Comparison of ENCODE assay signal across 15 cellular contexts in genomic region chr10:3249292-3249889, GRCh38.
A peak's percentile ranks its signal among the peaks of the same experiment; 100 is the strongest.
DNase-seq lines count a peak whose midpoint lies in the region; ATAC-seq and TF ChIP-seq lines count a peak whose summit lies in the region.
"Had no signal": no experiment of that assay in that cellular context is flagged by ENCODE, and none has a peak within 500 bp of the region (broad histone marks: within the 10 kb centered on the region; RNA-seq: fewer than 3 reads in every experiment).

No MANE protein-coding gene starts in this region.

- H3K27me3 Mint-ChIP-seq in endodermal cell (ENCODE audit: insufficient read depth): peaks cover 3% of the 10 kb centered on the region
- H3K27me3 Mint-ChIP-seq in neural progenitor cell (ENCODE audit: insufficient read depth, low read depth): peaks cover 10% of the 10 kb centered on the region

- intact Hi-C loops in Right ventricle myocardium superior (cut with DNase I): no loop called here

- H3K4me3 Mint-ChIP-seq in endodermal cell (no peak overlapping the region), neural progenitor cell (no peak overlapping the region)
- H3K4me3 Mint-ChIP-seq: activated naive CD4-positive, alpha-beta T cell treated with anti-CD3 and anti-CD28 coated beads for 36 hours; T-helper 17 cell had no signal

- no peak for DNase-seq in right atrium auricular region (ENCODE audit: low spot score)
- no peak for DNase-seq in Right ventricle myocardium superior
- DNase-seq in endodermal cell: no peak
- no peak for DNase-seq in neural progenitor cell (ENCODE audit: low spot score)
- no peak for DNase-seq in activated CD4-positive, CD25-positive, alpha-beta regulatory T cell (lab: John Stamatoyannopoulos, UW)
- DNase-seq in foreskin melanocyte: no peak
- DNase-seq in BE2C: no peak
- DNase-seq: activated naive CD4-positive, alpha-beta T cell treated with anti-CD3 and anti-CD28 coated beads for 36 hours; cortex of kidney; DMS153; NCI-H1930; substantia nigra; T-helper 17 cell had no signal

- no peak for ATAC-seq in Right ventricle myocardium superior (ENCODE audit: poor library complexity)
- ATAC-seq in HG03139 (IDR thresholded peaks at IDR 0.05; ENCODE audit: unreplicated experiment): no peak
- ATAC-seq: T-helper 17 cell had no signal

- TF ChIP-seq CTCF in right atrium auricular region (IDR thresholded peaks at IDR 0.05) (no peak), endodermal cell (conservative IDR thresholded peaks at IDR 0.05) (no peak), neural progenitor cell (IDR thresholded peaks at IDR 0.05) (no peak), BE2C (IDR thresholded peaks at IDR 0.05; ENCODE audit: low read depth, low read length) (no peak)

- H3K4me3 ChIP-seq in right atrium auricular region (no peak overlapping the region), endodermal cell (ENCODE audit: low read length) (no peak overlapping the region), neural progenitor cell (no peak overlapping the region), BE2C (ENCODE audit: low read depth, low read length) (no peak overlapping the region)
- H3K4me3 ChIP-seq: lung had no signal

- no peaks in the 10 kb centered on the region for H3K79me2 ChIP-seq in neural progenitor cell (ENCODE audit: low read depth)

- peak overlapping the region; percentile 70 for H2AFZ ChIP-seq in neural progenitor cell (replicated peaks)

- H3K27me3 ChIP-seq in right atrium auricular region (no peaks in the 10 kb centered on the region), endodermal cell (ENCODE audit: control insufficient read depth, insufficient read depth, low read length, poor library complexity, severe bottlenecking) (no peaks in the 10 kb centered on the region), neural progenitor cell (no peaks in the 10 kb centered on the region), BE2C (no peaks in the 10 kb centered on the region)

- H3K9me3 ChIP-seq in right atrium auricular region (no peaks in the 10 kb centered on the region), endodermal cell (ENCODE audit: control insufficient read depth, low read length) (no peaks in the 10 kb centered on the region), neural progenitor cell (ENCODE audit: low read depth) (no peaks in the 10 kb centered on the region), BE2C (no peaks in the 10 kb centered on the region)

- H3K9me3 Mint-ChIP-seq in endodermal cell: no peaks in the 10 kb centered on the region
- no peaks in the 10 kb centered on the region for H3K9me3 Mint-ChIP-seq in neural progenitor cell
- H3K9me3 Mint-ChIP-seq: activated naive CD4-positive, alpha-beta T cell treated with anti-CD3 and anti-CD28 coated beads for 36 hours had no signal

- H3K4me1 ChIP-seq in right atrium auricular region: no peaks in the 10 kb centered on the region
- no peaks in the 10 kb centered on the region for H3K4me1 ChIP-seq in endodermal cell (ENCODE audit: control insufficient read depth, insufficient read depth, low read length)
- no peaks in the 10 kb centered on the region for H3K4me1 ChIP-seq in neural progenitor cell
- H3K4me1 ChIP-seq in BE2C: no peaks in the 10 kb centered on the region

- no peaks in the 10 kb centered on the region for H3K36me3 ChIP-seq in right atrium auricular region
- no peaks in the 10 kb centered on the region for H3K36me3 ChIP-seq in endodermal cell (ENCODE audit: control insufficient read depth, insufficient read depth, low read length)
- H3K36me3 ChIP-seq in neural progenitor cell: no peaks in the 10 kb centered on the region
- H3K36me3 ChIP-seq in BE2C: no peaks in the 10 kb centered on the region

- no peaks in the 10 kb centered on the region for H4K20me1 ChIP-seq in neural progenitor cell (ENCODE audit: low read depth)

- H3K4me1 Mint-ChIP-seq in endodermal cell: peaks cover 9% of the 10 kb centered on the region
- H3K4me1 Mint-ChIP-seq in neural progenitor cell: peaks cover 7% of the 10 kb centered on the region

- H3K27ac Mint-ChIP-seq in endodermal cell: peak overlapping the region; percentile 83
- peak overlapping the region; percentile 81 for H3K27ac Mint-ChIP-seq in neural progenitor cell
- H3K27ac Mint-ChIP-seq: activated naive CD4-positive, alpha-beta T cell treated with anti-CD3 and anti-CD28 coated beads for 36 hours; T-helper 17 cell had no signal

- H3K9ac ChIP-seq in endodermal cell (ENCODE audit: extremely low read depth, low read length, poor library complexity, severe bottlenecking) (no peak overlapping the region), neural progenitor cell (no peak overlapping the region)

- H3K4me2 ChIP-seq in neural progenitor cell: no peak overlapping the region

- H3K36me3 Mint-ChIP-seq in endodermal cell (ENCODE audit: low read depth) (no peaks in the 10 kb centered on the region), neural progenitor cell (no peaks in the 10 kb centered on the region)

- H3K27ac ChIP-seq in right atrium auricular region (peak overlapping the region; percentile 61 to 66), endodermal cell (ENCODE audit: low read depth, low read length) (no peak overlapping the region), neural progenitor cell (no peak overlapping the region)

- H3F3A ChIP-seq in neural progenitor cell (ENCODE audit: low read depth): no peaks in the 10 kb centered on the region

- 62 to 68% methylated on average over 4 of the region's 5 CpGs for WGBS in endodermal cell (ENCODE audit: insufficient coverage in 1 of 2, insufficient read length in 1 of 2), 2 experiments

Comparison
In these comparisons a context has a peak if more than half of its experiments do, and no peak if none do; other contexts are left out.
1. H3K27ac ChIP-seq: peak in right atrium auricular region (2 of 2); none in endodermal cell (single experiment) and neural progenitor cell (single experiment).